In the genomic region with DNA sequence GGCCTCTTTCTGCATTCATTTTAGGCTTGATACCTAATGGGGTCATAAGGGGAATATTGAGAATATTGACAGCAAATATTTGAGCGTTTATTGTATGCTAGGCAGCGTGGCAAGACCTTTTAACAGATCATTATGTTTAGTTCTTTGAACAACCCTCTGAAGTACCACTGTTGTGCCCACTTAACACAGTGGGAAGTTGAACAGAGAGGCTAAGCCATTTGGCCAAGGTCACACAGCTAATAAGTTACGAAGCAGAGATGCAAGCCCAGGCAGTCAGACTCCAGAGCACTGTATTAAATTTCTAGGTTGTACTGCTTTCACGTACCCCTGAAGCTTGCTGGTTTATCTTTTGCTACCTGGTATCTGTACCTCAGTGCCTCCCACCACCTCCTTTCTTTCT, we compare ENCODE assay signal across 8 cellular contexts. TPM values are rescaled to one million over a fixed set of nuclear protein-coding genes. Genes with fewer than 3 reads are reported as not detected.
DNase-seq lines count a peak whose midpoint lies in the region; FAIRE-seq and TF ChIP-seq lines count a peak whose summit lies in the region.

No MANE protein-coding gene starts in this region.

- H3K9me3 ChIP-seq in kidney (ENCODE audit: control insufficient read depth in 1 of 2, low read length in 2 of 2) (no peaks in the 10 kb centered on the region), subcutaneous abdominal adipose tissue (ENCODE audit: control insufficient read depth in 5 of 5, low read length in 5 of 5) (no peaks in the 10 kb centered on the region)

- H3K27ac ChIP-seq in kidney (ENCODE audit: low read depth in 2 of 2, low read length in 2 of 2): peak overlapping the region; percentile 93 to 95
- H3K27ac ChIP-seq in subcutaneous abdominal adipose tissue (ENCODE audit: low read depth, low read length): peak overlapping the region; percentile 99

- H3K9ac ChIP-seq in kidney (ENCODE audit: low read length in 2 of 2) (peak overlapping the region; percentile 50 to 96), subcutaneous abdominal adipose tissue (ENCODE audit: low read length in 5 of 5) (peak overlapping the region; percentile 56 to 99 (median 97))

- H3K4me3 Mint-ChIP-seq in T-helper 2 cell treated with Interferon-gamma antibody and Interleukin-4, amounts not matched to agents 5 μg/mL and 100 μg/mL, for 36 hours: peak overlapping the region; percentile 88
- peak overlapping the region; percentile 99 for H3K4me3 Mint-ChIP-seq in activated naive CD8-positive, alpha-beta T cell treated with anti-CD3 and anti-CD28 coated beads for 36 hours

- no peaks in the 10 kb centered on the region for H3K9me3 Mint-ChIP-seq in T-helper 2 cell treated with Interferon-gamma antibody and Interleukin-4, amounts not matched to agents 5 μg/mL and 100 μg/mL, for 36 hours
- H3K9me3 Mint-ChIP-seq in activated naive CD8-positive, alpha-beta T cell treated with anti-CD3 and anti-CD28 coated beads for 36 hours: peaks cover 3% of the 10 kb centered on the region

- H3K4me3 ChIP-seq in kidney (ENCODE audit: low read length in 2 of 2): peak overlapping the region; percentile 86 to 97
- peak overlapping the region; percentile 90 to 94 (median 93) for H3K4me3 ChIP-seq in subcutaneous abdominal adipose tissue (ENCODE audit: low read depth in 1 of 5, low read length in 5 of 5)

- no peak for DNase-seq in T-helper 2 cell treated with Interferon-gamma antibody and Interleukin-4, amounts not matched to agents 5 μg/mL and 100 μg/mL, for 36 hours (ENCODE audit: low spot score)
- no peak for DNase-seq in T-helper 2 cell
- DNase-seq in activated naive CD8-positive, alpha-beta T cell treated with anti-CD3 and anti-CD28 coated beads for 36 hours: no peak
- no peak for DNase-seq in kidney
- no peak for DNase-seq in Kasumi-1 (lab: John Stamatoyannopoulos, UW)
- DNase-seq in NCI-H510A treated with DMSO at 0.1 percent for 48 hours (lab: John Stamatoyannopoulos, UW): no peak
- DNase-seq in NCI-H2107 (lab: John Stamatoyannopoulos, UW): no peak

- H3K4me1 Mint-ChIP-seq in T-helper 2 cell treated with Interferon-gamma antibody and Interleukin-4, amounts not matched to agents 5 μg/mL and 100 μg/mL, for 36 hours (ENCODE audit: low read depth): peaks cover 50% of the 10 kb centered on the region
- peaks cover 56% of the 10 kb centered on the region for H3K4me1 Mint-ChIP-seq in activated naive CD8-positive, alpha-beta T cell treated with anti-CD3 and anti-CD28 coated beads for 36 hours

- no peak for FAIRE-seq in kidney (lab: Jason Lieb, UNC)

- H3K27ac Mint-ChIP-seq in T-helper 2 cell treated with Interferon-gamma antibody and Interleukin-4, amounts not matched to agents 5 μg/mL and 100 μg/mL, for 36 hours: peak overlapping the region; percentile 86
- peak overlapping the region; percentile 95 for H3K27ac Mint-ChIP-seq in activated naive CD8-positive, alpha-beta T cell treated with anti-CD3 and anti-CD28 coated beads for 36 hours

- no peaks in the 10 kb centered on the region for H3K27me3 ChIP-seq in subcutaneous abdominal adipose tissue (ENCODE audit: control insufficient read depth in 5 of 5, insufficient read depth in 4 of 5, low read length in 5 of 5)

- no peaks in the 10 kb centered on the region for H3K27me3 Mint-ChIP-seq in T-helper 2 cell treated with Interferon-gamma antibody and Interleukin-4, amounts not matched to agents 5 μg/mL and 100 μg/mL, for 36 hours (ENCODE audit: low read depth)
- H3K27me3 Mint-ChIP-seq in activated naive CD8-positive, alpha-beta T cell treated with anti-CD3 and anti-CD28 coated beads for 36 hours: no peaks in the 10 kb centered on the region

- H3K36me3 ChIP-seq in kidney (ENCODE audit: control insufficient read depth in 1 of 2, insufficient read depth in 2 of 2, low read length in 2 of 2) (no peaks in the 10 kb centered on the region), subcutaneous abdominal adipose tissue (ENCODE audit: control insufficient read depth in 5 of 5, insufficient read depth in 5 of 5, low read length in 5 of 5) (no peaks in the 10 kb centered on the region)

- no peak for TF ChIP-seq CTCF in kidney (IDR thresholded peaks at IDR 0.05; ENCODE audit: borderline replicate concordance, extremely low read depth, insufficient read depth)

- intact Hi-C loops in kidney (cut with DNase I): no loop called here

- H3K4me1 ChIP-seq in kidney (ENCODE audit: control insufficient read depth in 1 of 2, insufficient read depth in 1 of 2, low read depth in 1 of 2, low read length in 2 of 2) (peaks cover 14 to 27% of the 10 kb centered on the region in 2 donors), subcutaneous abdominal adipose tissue (ENCODE audit: control insufficient read depth in 5 of 5, insufficient read depth in 5 of 5, low read length in 5 of 5) (peaks cover 1 to 58% (median 49%) of the 10 kb centered on the region in 5 donors)

- H3K36me3 Mint-ChIP-seq in T-helper 2 cell treated with Interferon-gamma antibody and Interleukin-4, amounts not matched to agents 5 μg/mL and 100 μg/mL, for 36 hours (ENCODE audit: low read depth): peaks cover 18% of the 10 kb centered on the region
- H3K36me3 Mint-ChIP-seq in activated naive CD8-positive, alpha-beta T cell treated with anti-CD3 and anti-CD28 coated beads for 36 hours: peaks cover 34% of the 10 kb centered on the region

RNA-seq across cellular contexts. Expression of a gene that starts 1.1 kb away (rescaled TPM):
- 100 to 1,000 TPM; 260 to 278 TPM for total RNA-seq in activated naive CD8-positive, alpha-beta T cell treated with anti-CD3 and anti-CD28 coated beads for 36 hours
- 248 TPM for total RNA-seq in kidney
- 211 TPM for polyA plus RNA-seq in kidney (ENCODE audit: insufficient read depth, low read depth, low replicate concordance)
